8 cellular contexts compared by ENCODE assay signal in genomic region chr20:53077373-53078205, GRCh38.
DNase-seq lines count a peak whose midpoint lies in the region; ATAC-seq and TF ChIP-seq lines count a peak whose summit lies in the region.
"Had no signal": no experiment of that assay in that cellular context is flagged by ENCODE, and none has a peak within 500 bp of the region (broad histone marks: within the 10 kb centered on the region; RNA-seq: fewer than 3 reads in every experiment).

No MANE protein-coding gene starts in this region.

- H3K4me1 Mint-ChIP-seq in CD4-positive, alpha-beta memory T cell, result peaks cover 12 to 27% (median 19%) of the 10 kb centered on the region in 4 donors

- peak; percentile 62 for DNase-seq in RWPE1 (ENCODE audit: low spot score)
- DNase-seq in fibroblast of pulmonary artery (ENCODE audit: low read depth), result peak; percentile 64
- DNase-seq in stimulated activated CD4-positive, alpha-beta T cell treated with anti-CD3 and anti-CD28 coated beads, Interleukin-12 subunit alpha, Interleukin-12 subunit beta, amount 100 ng/mL, for 48 hours (ENCODE audit: low read depth in 2 of 3, low spot score in 1 of 3), result peak; percentile 16 to 39 (median 28)
- no peak for DNase-seq in CD4-positive, alpha-beta memory T cell
- no peak for DNase-seq in DMS114 treated with DMSO at 0.1 percent for 48 hours (lab: John Stamatoyannopoulos, UW; ENCODE audit: unreplicated experiment)

- no peaks in the 10 kb centered on the region for H3K36me3 ChIP-seq in HEK293 (ENCODE audit: control insufficient read depth in 2 of 2, insufficient read depth in 1 of 2, low read length in 2 of 2)
- no peaks in the 10 kb centered on the region for H3K36me3 ChIP-seq in CD4-positive, alpha-beta memory T cell (ENCODE audit: insufficient read depth, low read length)

- no peak for TF ChIP-seq CTCF in HEK293 (tag by site-specific recombination; IDR thresholded peaks at IDR 0.05)
- TF ChIP-seq CTCF in RWPE1 (conservative IDR thresholded peaks at IDR 0.05; ENCODE audit: low read depth), result no peak
- no peak for TF ChIP-seq CTCF in fibroblast of pulmonary artery (IDR thresholded peaks at IDR 0.05; ENCODE audit: low read length, missing control alignments)

- peaks cover 0 to 4% (median 0%) of the 10 kb centered on the region in 8 donors for H3K9me3 Mint-ChIP-seq in CD4-positive, alpha-beta memory T cell
- H3K9me3 Mint-ChIP-seq: brain had no signal

- H3K36me3 Mint-ChIP-seq in CD4-positive, alpha-beta memory T cell, result no peaks in the 10 kb centered on the region
- H3K36me3 Mint-ChIP-seq: brain had no signal

- no peak overlapping the region for H3K27ac Mint-ChIP-seq in CD4-positive, alpha-beta memory T cell
- H3K27ac Mint-ChIP-seq: brain had no signal

- H3K9me3 ChIP-seq in HEK293 (ENCODE audit: control insufficient read depth, insufficient read depth, low read depth, low read length), result no peaks in the 10 kb centered on the region
- no peaks in the 10 kb centered on the region for H3K9me3 ChIP-seq in CD4-positive, alpha-beta memory T cell (ENCODE audit: control insufficient read depth in 1 of 2, low read length in 2 of 2)

- H3K4me1 ChIP-seq in HEK293 (ENCODE audit: control insufficient read depth, insufficient read depth, low read length), result 0 out of 2 replicates have a peak, but pooled peaks cover 3% of the 10 kb centered on the region
- peaks cover 22% of the 10 kb centered on the region for H3K4me1 ChIP-seq in CD4-positive, alpha-beta memory T cell (ENCODE audit: insufficient read depth, low read length)

- H3K27me3 ChIP-seq in CD4-positive, alpha-beta memory T cell (ENCODE audit: insufficient read depth, low read length), result no peaks in the 10 kb centered on the region

- CTCF ChIA-PET in HEK293 (lab: Yijun Ruan, JAX) (interaction anchor here (1.0 kb wide), 1 partner anchor 766 kb away, joined by 3 read pairs; no protein-coding TSS in a partner anchor), RWPE1 (lab: Yijun Ruan, JAX) (interaction anchor here (0.7 to 0.8 kb wide), 2 partner anchors 16 to 71 kb away, joined by 3 read pairs; no protein-coding TSS in a partner anchor)
- CTCF ChIA-PET in CD4-positive, alpha-beta memory T cell (lab: Charles Lee; ENCODE audit: partially characterized antibody), result no interaction called here

- H3K27ac ChIP-seq in HEK293 (ENCODE audit: extremely low read depth, low read depth, low read length) (no peak overlapping the region), RWPE1 (no peak overlapping the region)
- H3K27ac ChIP-seq in CD4-positive, alpha-beta memory T cell (ENCODE audit: low read depth, low read length), result no peak overlapping the region

- no peak for ATAC-seq in HG02973 (IDR thresholded peaks at IDR 0.05; ENCODE audit: unreplicated experiment)

- no peak overlapping the region for H3K4me3 Mint-ChIP-seq in CD4-positive, alpha-beta memory T cell
- H3K4me3 Mint-ChIP-seq: brain had no signal

- H3K4me3 ChIP-seq in HEK293 (ENCODE audit: low read depth, low read length) (no peak overlapping the region), fibroblast of pulmonary artery (replicated peaks; ENCODE audit: low read depth, low read length) (no peak overlapping the region)
- H3K4me3 ChIP-seq in CD4-positive, alpha-beta memory T cell (ENCODE audit: low read length in 2 of 2), result no peak overlapping the region

- intact Hi-C loops in CD4-positive, alpha-beta memory T cell (cut with micrococcal nuclease), result no loop called here

- POLR2A ChIA-PET in HEK293 (lab: Yijun Ruan, JAX) (no interaction called here), RWPE1 (lab: Yijun Ruan, JAX; ENCODE audit: low non-redundant PET) (no interaction called here)
- POLR2A ChIA-PET in CD4-positive, alpha-beta memory T cell (lab: Charles Lee; ENCODE audit: partially characterized antibody), result no interaction called here

- H3K27me3 Mint-ChIP-seq in CD4-positive, alpha-beta memory T cell, result peaks cover 3 to 4% of the 10 kb centered on the region in 2 donors

TF ChIP-seq in HEK293, 187 proteins besides CTCF, POLR2A, EP300 and RAD21:
- TF ChIP-seq ZNF629 (tag by site-specific recombination; IDR thresholded peaks at IDR 0.05) (0 out of 2 replicates have a peak, but pooled peaks have one; percentile 22), ZNF366 (tag by site-specific recombination; conservative IDR thresholded peaks at IDR 0.05) (no peak; the same call in 1 of the 2 replicates), PRDM1 (tag by site-specific recombination; IDR thresholded peaks at IDR 0.05) (0 out of 2 replicates have a peak, but pooled peaks have one; percentile 5)
TF ChIP-seq in HEK293: peak in this region for 2.

Comparison
In these comparisons a context has a peak if more than half of its experiments do, and no peak if none do; other contexts are left out.
1. DNase-seq: peak in RWPE1 (single experiment), fibroblast of pulmonary artery (single experiment) and stimulated activated CD4-positive, alpha-beta T cell treated with anti-CD3 and anti-CD28 coated beads, Interleukin-12 subunit alpha, Interleukin-12 subunit beta, amount 100 ng/mL, for 48 hours (3 of 3); none in CD4-positive, alpha-beta memory T cell (0 of 5) and DMS114 treated with DMSO at 0.1 percent for 48 hours (single experiment).